In genomic region chr3:39277893-39278615, GRCh38 we compare ENCODE assay signal across 29 cellular contexts. TPM values are rescaled to one million over a fixed set of nuclear protein-coding genes. Genes with fewer than 3 reads are reported as not detected.
A peak's percentile ranks its signal among the peaks of the same experiment; 100 is the strongest.
DNase-seq lines count a peak whose midpoint lies in the region; ATAC-seq and TF ChIP-seq lines count a peak whose summit lies in the region.
"Had no signal": no experiment of that assay in that cellular context is flagged by ENCODE, and none has a peak within 500 bp of the region (broad histone marks: within the 10 kb centered on the region; RNA-seq: fewer than 3 reads in every experiment).

No MANE protein-coding gene starts in this region.

- H3K36me3 Mint-ChIP-seq in CD8-positive, alpha-beta memory T cell, result no peaks in the 10 kb centered on the region
- H3K36me3 Mint-ChIP-seq: naive thymus-derived CD8-positive, alpha-beta T cell had no signal

- DNase-seq in CD8-positive, alpha-beta memory T cell, result no peak
- DNase-seq in mammary epithelial cell, result no peak
- DNase-seq in NCI-H526 treated with DMSO at 0.1 percent for 48 hours (lab: John Stamatoyannopoulos, UW), result no peak
- DNase-seq in DMS79 (lab: John Stamatoyannopoulos, UW), result no peak
- DNase-seq: activated B cell treated with CpG ODN at 0.5 μM for 24 hours; COR-L47; DND-41; erythroblast; gastrocnemius medialis; hypothalamus; naive thymus-derived CD8-positive, alpha-beta T cell; NCI-H1092; NCI-H2029; NCI-H345; psoas muscle; stimulated activated CD4-positive, alpha-beta T cell treated with anti-CD3 and anti-CD28 coated beads, Interleukin-1b, Interleukin-23, amount 100 ng/mL, for 48 hours; stimulated activated naive CD4-positive, alpha-beta T cell treated with Interleukin-2 at 50 U/mL for 16 hours had no signal

- in situ Hi-C loops in mammary epithelial cell (cut with MboI; ENCODE audit: low sequenced_read_pairs in 2 of 2), result no loop called here

- intact Hi-C loops in mammary epithelial cell (cut with micrococcal nuclease), result no loop called here

- H4K20me1 ChIP-seq in BLaER1 treated with 17β-estradiol and CSF1 and Interleukin-3, amounts not matched to agents 10 nM and 100 nM, result 0 out of 22 replicates have a peak, but pooled peaks cover 0 to 7% (median 0%) of the 10 kb centered on the region in 11 experiments
- H4K20me1 ChIP-seq in mammary epithelial cell (ENCODE audit: insufficient read depth, low read length), result no peaks in the 10 kb centered on the region

- BruUV-seq in mammary epithelial cell (replicated peaks; lab: Mats Ljungman, UMichigan), result no TSS peak

- peak overlapping the region; percentile 2 for H2AFZ ChIP-seq in mammary epithelial cell (ENCODE audit: low read depth, low read length)

- H3K4me1 ChIP-seq in BLaER1 treated with 17β-estradiol and CSF1 and Interleukin-3, amounts not matched to agents 10 nM and 100 nM, result peaks cover 33 to 95% (median 73%) of the 10 kb centered on the region in 10 experiments
- peaks cover 17% of the 10 kb centered on the region for H3K4me1 ChIP-seq in CD8-positive, alpha-beta memory T cell (ENCODE audit: insufficient read depth, low read length)
- H3K4me1 ChIP-seq in mammary epithelial cell (ENCODE audit: insufficient read depth, low read length) (no peaks in the 10 kb centered on the region), mononuclear cell (ENCODE audit: insufficient read depth, low read length) (peaks cover 73% of the 10 kb centered on the region)

- CTCF ChIA-PET in CD8-positive, alpha-beta memory T cell (lab: Charles Lee), result interaction anchor here (0.7 to 5.4 kb wide), 5 partner anchors 10 to 93 kb away, joined by 3 to 35 read pairs (median 3); no protein-coding TSS in a partner anchor
- CTCF ChIA-PET in mammary epithelial cell (lab: Charles Lee; ENCODE audit: low non-redundant PET), result no interaction called here

- H3K27ac Mint-ChIP-seq in CD8-positive, alpha-beta memory T cell, result peak overlapping the region in 7 of 8 donors; percentile 48 to 92 (median 83)
- H3K27ac Mint-ChIP-seq: activated B cell treated with CpG ODN at 0.5 μM for 24 hours had no signal

- dilution Hi-C loops in mammary epithelial cell (cut with HindIII; ENCODE audit: low sequenced_read_pairs), result no loop called here

- no peak for ATAC-seq in HG03045 (IDR thresholded peaks at IDR 0.05; ENCODE audit: unreplicated experiment)
- ATAC-seq in HG03442 (IDR thresholded peaks at IDR 0.05; ENCODE audit: unreplicated experiment), result no peak
- ATAC-seq: gastrocnemius medialis; HCT116; naive thymus-derived CD8-positive, alpha-beta T cell; psoas muscle had no signal

- no peaks in the 10 kb centered on the region for H3K27me3 Mint-ChIP-seq in CD8-positive, alpha-beta memory T cell
- H3K27me3 Mint-ChIP-seq: activated B cell treated with CpG ODN at 0.5 μM for 24 hours had no signal

- H3K27me3 ChIP-seq in BLaER1 treated with 17β-estradiol and CSF1 and Interleukin-3, amounts not matched to agents 10 nM and 100 nM, result no peaks in the 10 kb centered on the region
- H3K27me3 ChIP-seq in CD8-positive, alpha-beta memory T cell (ENCODE audit: insufficient read depth, low read length, poor library complexity, severe bottlenecking), result no peaks in the 10 kb centered on the region
- H3K27me3 ChIP-seq in mammary epithelial cell (ENCODE audit: insufficient read depth, low read length) (no peaks in the 10 kb centered on the region), mononuclear cell (ENCODE audit: insufficient read depth, low read length) (no peaks in the 10 kb centered on the region)
- H3K27me3 ChIP-seq: cardiac muscle cell, gastrocnemius medialis, tibial nerve had no signal

- H3K9me3 ChIP-seq in BLaER1 treated with 17β-estradiol and CSF1 and Interleukin-3, amounts not matched to agents 10 nM and 100 nM (replicated peaks in 1 of 11), result no peaks in the 10 kb centered on the region
- no peaks in the 10 kb centered on the region for H3K9me3 ChIP-seq in CD8-positive, alpha-beta memory T cell (ENCODE audit: low read length)
- no peaks in the 10 kb centered on the region for H3K9me3 ChIP-seq in mammary epithelial cell (replicated peaks; ENCODE audit: insufficient read depth, low read length)
- H3K9me3 ChIP-seq in mononuclear cell (ENCODE audit: low read depth, low read length), result no peaks in the 10 kb centered on the region
- H3K9me3 ChIP-seq: gastrocnemius medialis, psoas muscle, tibial nerve had no signal

- TF ChIP-seq CTCF in mammary epithelial cell (conservative IDR thresholded peaks at IDR 0.05 in 1 of 2, IDR thresholded peaks at IDR 0.05 in 1 of 2; ENCODE audit: extremely low read depth in 1 of 2, insufficient read depth in 1 of 2, low read depth in 1 of 2, low read length in 2 of 2), result no peak

- H3K79me2 ChIP-seq in mammary epithelial cell (ENCODE audit: insufficient read depth, low read length), result no peaks in the 10 kb centered on the region

- peak overlapping the region in 4 of 11 experiments; percentile 69 to 75 (median 73); a peak in 8 of 22 replicates for H3K9ac ChIP-seq in BLaER1 treated with 17β-estradiol and CSF1 and Interleukin-3, amounts not matched to agents 10 nM and 100 nM
- no peak overlapping the region for H3K9ac ChIP-seq in mammary epithelial cell (ENCODE audit: insufficient read depth, low read length)

- H3K36me3 ChIP-seq in BLaER1 treated with 17β-estradiol and CSF1 and Interleukin-3, amounts not matched to agents 10 nM and 100 nM, result peaks cover 0 to 29% (median 0%) of the 10 kb centered on the region in 11 experiments; a peak in 1 of 22 replicates
- no peaks in the 10 kb centered on the region for H3K36me3 ChIP-seq in CD8-positive, alpha-beta memory T cell (ENCODE audit: insufficient read depth, low read length)
- no peaks in the 10 kb centered on the region for H3K36me3 ChIP-seq in mammary epithelial cell (ENCODE audit: insufficient read depth, low read length)
- H3K36me3 ChIP-seq: cardiac muscle cell, gastrocnemius medialis, tibial nerve had no signal

- H3K4me1 Mint-ChIP-seq in CD8-positive, alpha-beta memory T cell, result peaks cover 44 to 82% (median 79%) of the 10 kb centered on the region in 3 donors

- POLR2A ChIA-PET in CD8-positive, alpha-beta memory T cell (lab: Charles Lee), result no interaction called here

- 26% methylated on average over 5 of the region's 5 CpGs for WGBS in mammary epithelial cell (ENCODE audit: low coverage, missing lambda C conversion rate)

- peak overlapping the region in 4 of 11 experiments; percentile 2 to 75 (median 46); a peak in 5 of 22 replicates for H3K27ac ChIP-seq in BLaER1 treated with 17β-estradiol and CSF1 and Interleukin-3, amounts not matched to agents 10 nM and 100 nM
- no peak overlapping the region for H3K27ac ChIP-seq in CD8-positive, alpha-beta memory T cell (ENCODE audit: low read depth, low read length)
- no peak overlapping the region for H3K27ac ChIP-seq in mammary epithelial cell (ENCODE audit: insufficient read depth, low read depth, low read length)
- H3K27ac ChIP-seq: cardiac muscle cell, gastrocnemius medialis, psoas muscle had no signal

- H3K4me3 ChIP-seq in BLaER1 treated with 17β-estradiol and CSF1 and Interleukin-3, amounts not matched to agents 10 nM and 100 nM, result peak overlapping the region in 5 of 10 experiments; percentile 53 to 69 (median 67); a peak in 10 of 20 replicates
- no peak overlapping the region for H3K4me3 ChIP-seq in CD8-positive, alpha-beta memory T cell (ENCODE audit: low read length)
- H3K4me3 ChIP-seq in mammary epithelial cell (replicated peaks in 1 of 3; ENCODE audit: insufficient read depth in 1 of 3, low read depth in 2 of 3, low read length in 3 of 3), result no peak overlapping the region
- H3K4me3 ChIP-seq in mononuclear cell (ENCODE audit: low read length), result peak overlapping the region; percentile 45
- H3K4me3 ChIP-seq: cardiac muscle cell, gastrocnemius medialis, lung, psoas muscle, tibial nerve had no signal

- no peaks in the 10 kb centered on the region for H3K9me3 Mint-ChIP-seq in CD8-positive, alpha-beta memory T cell
- H3K9me3 Mint-ChIP-seq: activated B cell treated with CpG ODN at 0.5 μM for 24 hours; naive thymus-derived CD8-positive, alpha-beta T cell had no signal

- H3K4me2 ChIP-seq in BLaER1 treated with 17β-estradiol and CSF1 and Interleukin-3, amounts not matched to agents 10 nM and 100 nM, result peak overlapping the region in 7 of 11 experiments; percentile 25 to 97 (median 94); a peak in 13 of 22 replicates
- no peak overlapping the region for H3K4me2 ChIP-seq in mammary epithelial cell (ENCODE audit: insufficient read depth, low read depth, low read length)

- H3K4me3 Mint-ChIP-seq in CD8-positive, alpha-beta memory T cell, result peak overlapping the region; percentile 80 to 91 (median 83)
- H3K4me3 Mint-ChIP-seq: activated B cell treated with CpG ODN at 0.5 μM for 24 hours had no signal

RNA-seq across cellular contexts. Expression of gene CX3CR1, which starts 1.8 kb away (rescaled TPM):
- 1 to 10 TPM in 1 of 2 experiments, under 1 TPM in 1; 0.74 to 1.1 TPM for total RNA-seq in CD8-positive, alpha-beta memory T cell
- 98.7 TPM for polyA plus RNA-seq in CD8-positive, alpha-beta memory T cell
- not detected for total RNA-seq in mammary epithelial cell
- not detected for polyA plus RNA-seq in mammary epithelial cell
- polyA minus RNA-seq in mammary epithelial cell, result not detected
- 5.7 TPM for total RNA-seq in mononuclear cell
- total RNA-seq: dermis microvascular lymphatic vessel endothelial cell, SK-MEL-5 had no signal

RNA-seq across cellular contexts. Expression of gene CCR8, which starts 51.5 kb away (rescaled TPM):
- total RNA-seq in CD8-positive, alpha-beta memory T cell, result 1 to 10 TPM; 2.9 to 5.3 TPM
- 2.1 TPM for polyA plus RNA-seq in CD8-positive, alpha-beta memory T cell
- total RNA-seq in mammary epithelial cell (not detected), mononuclear cell (2.2 TPM)
- not detected for polyA plus RNA-seq in mammary epithelial cell
- polyA minus RNA-seq in mammary epithelial cell, result not detected
- total RNA-seq: activated B cell treated with CpG ODN at 0.5 μM for 24 hours; cardiac muscle cell; dermis microvascular lymphatic vessel endothelial cell; gastrocnemius medialis; lung; naive thymus-derived CD8-positive, alpha-beta T cell; psoas muscle; SK-MEL-5; skeletal muscle tissue; tibial nerve had no signal
- polyA plus RNA-seq: cardiac muscle cell, keratinocyte, psoas muscle had no signal
